In genomic region chr11:36151933-36152580, GRCh38 we compare ENCODE assay signal across 2 cellular contexts.
TF ChIP-seq lines count a peak whose summit lies in the region.

No MANE protein-coding gene starts in this region.

TF ChIP-seq in IMR-90, 13 proteins besides CTCF, POLR2A, EP300 and RAD21:
- TF ChIP-seq RCOR1 (IDR thresholded peaks at IDR 0.05; ENCODE audit: insufficient replicate concordance, low read length) (no peak), CHD1 (IDR thresholded peaks at IDR 0.05; ENCODE audit: low read depth, low read length) (no peak), RFX5 (IDR thresholded peaks at IDR 0.05; ENCODE audit: low read depth, low read length) (no peak), CEBPB (IDR thresholded peaks at IDR 0.05; ENCODE audit: low read depth, low read length) (no peak), MXI1 (IDR thresholded peaks at IDR 0.05; ENCODE audit: borderline replicate concordance, low read depth, low read length) (no peak), ELK1 (IDR thresholded peaks at IDR 0.05; ENCODE audit: borderline replicate concordance, low read depth, low read length) (no peak), NFE2L2 (IDR thresholded peaks at IDR 0.05; ENCODE audit: low read depth, low read length) (no peak), SMC3 (IDR thresholded peaks at IDR 0.05; ENCODE audit: low read depth, low read length) (no peak), FOS (IDR thresholded peaks at IDR 0.05; ENCODE audit: low read depth, low read length) (no peak), MAFK (IDR thresholded peaks at IDR 0.05; ENCODE audit: low read depth, low read length) (no peak), BHLHE40 (IDR thresholded peaks at IDR 0.05; ENCODE audit: low read depth, low read length) (no peak)
- TF ChIP-seq, protein P1, sequence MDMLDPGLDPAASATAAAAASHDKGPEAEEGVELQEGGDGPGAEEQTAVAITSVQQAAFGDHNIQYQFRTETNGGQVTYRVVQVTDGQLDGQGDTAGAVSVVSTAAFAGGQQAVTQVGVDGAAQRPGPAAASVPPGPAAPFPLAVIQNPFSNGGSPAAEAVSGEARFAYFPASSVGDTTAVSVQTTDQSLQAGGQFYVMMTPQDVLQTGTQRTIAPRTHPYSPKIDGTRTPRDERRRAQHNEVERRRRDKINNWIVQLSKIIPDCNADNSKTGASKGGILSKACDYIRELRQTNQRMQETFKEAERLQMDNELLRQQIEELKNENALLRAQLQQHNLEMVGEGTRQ (IDR thresholded peaks at IDR 0.05; ENCODE audit: low read depth, low read length) = no peak

TF ChIP-seq in H1, 55 proteins besides CTCF, POLR2A, EP300 and RAD21:
- TF ChIP-seq TEAD4 (IDR thresholded peaks at IDR 0.05; ENCODE audit: low read depth, low read length) = no peak
- peak; percentile 73; the same call in 1 of the 2 replicates for TF ChIP-seq KDM1A (IDR thresholded peaks at IDR 0.05; ENCODE audit: borderline replicate concordance, low read length)
